Comparison of ENCODE assay signal across 15 cellular contexts in the genomic region with DNA sequence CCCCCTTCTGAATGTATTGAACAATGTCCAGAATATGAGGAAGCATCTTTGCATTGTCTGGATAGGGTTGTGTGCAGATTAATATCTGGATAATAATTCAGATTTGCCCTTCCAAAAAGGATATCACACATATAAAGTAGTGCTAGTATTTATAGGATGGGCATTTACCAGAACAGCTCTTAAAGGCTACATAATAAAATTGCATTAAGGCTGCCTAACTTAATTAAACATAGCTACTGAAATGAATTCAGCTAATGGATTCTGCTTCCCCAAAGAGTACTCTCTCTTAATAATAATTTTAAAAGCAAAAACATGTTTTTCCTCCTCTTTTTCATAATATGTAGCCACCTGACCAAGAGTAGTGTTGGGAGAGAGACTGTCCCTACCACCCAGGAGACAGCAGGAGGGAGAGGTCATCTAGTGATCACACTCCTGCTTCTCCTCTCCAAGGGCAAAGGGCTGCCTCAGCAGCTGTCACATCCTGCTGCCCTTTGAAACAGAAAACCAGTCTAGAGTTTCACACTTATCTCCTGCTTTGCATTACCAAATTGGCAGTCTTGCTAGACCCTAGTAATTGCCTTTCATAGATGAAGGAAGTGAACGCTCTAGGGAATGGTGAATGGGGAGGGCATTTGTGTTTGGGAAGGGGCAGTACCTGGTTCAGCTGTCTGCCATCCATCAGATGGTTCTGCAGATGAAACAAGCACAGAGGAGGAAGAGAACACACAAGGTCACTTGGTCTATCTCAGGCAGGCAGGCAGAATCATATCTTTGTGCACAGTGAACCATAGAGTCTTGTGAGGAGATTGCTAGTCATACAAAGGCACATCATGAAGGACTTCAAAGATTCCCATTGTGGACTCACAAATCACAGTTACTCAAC. TPM values are rescaled to one million over a fixed set of nuclear protein-coding genes. Genes with fewer than 3 reads are reported as not detected.
DNase-seq lines count a peak whose midpoint lies in the region; ATAC-seq and TF ChIP-seq lines count a peak whose summit lies in the region.
"Had no signal": no experiment of that assay in that cellular context is flagged by ENCODE, and none has a peak within 500 bp of the region (broad histone marks: within the 10 kb centered on the region; RNA-seq: fewer than 3 reads in every experiment).

No MANE protein-coding gene starts in this region.

- in situ Hi-C loops in SK-MEL-5 (cut with HindIII; ENCODE audit: low pct_unique_long_range_greater_than_20kb, low sequenced_read_pairs), result no loop called here

- intact Hi-C loops in stomach (cut with DNase I; ENCODE audit: low total_unique reads), result no loop called here

- TF ChIP-seq POLR2A in stomach (IDR thresholded peaks at IDR 0.05), result no peak

- no peaks in the 10 kb centered on the region for H3K9me3 ChIP-seq in stomach
- H3K9me3 ChIP-seq: gastrocnemius medialis, left ventricle myocardium inferior, ovary had no signal

- H3K27me3 Mint-ChIP-seq in nephron progenitor cell (ENCODE audit: low read depth, poor library complexity) (no peaks in the 10 kb centered on the region), GM23338 (ENCODE audit: insufficient read depth, low read depth, poor library complexity) (no peaks in the 10 kb centered on the region)

- no peaks in the 10 kb centered on the region for H3K36me3 ChIP-seq in GM23338 (ENCODE audit: insufficient read depth)
- H3K36me3 ChIP-seq in stomach, result no peaks in the 10 kb centered on the region
- H3K36me3 ChIP-seq: gastrocnemius medialis, left ventricle myocardium inferior, ovary had no signal

- TF ChIP-seq CTCF in nephron progenitor cell (IDR thresholded peaks at IDR 0.05) (no peak), GM23338 (conservative IDR thresholded peaks at IDR 0.05; ENCODE audit: low read depth in 2 of 2) (no peak), stomach (IDR thresholded peaks at IDR 0.05) (no peak)

- H3K4me3 ChIP-seq in GM23338 (no peak overlapping the region), stomach (no peak overlapping the region)
- H3K4me3 ChIP-seq: dorsolateral prefrontal cortex, gastrocnemius medialis, left ventricle myocardium inferior, ovary had no signal

- H3K36me3 Mint-ChIP-seq in nephron progenitor cell (ENCODE audit: low read depth) (no peaks in the 10 kb centered on the region), GM23338 (ENCODE audit: low read depth) (no peaks in the 10 kb centered on the region)
- H3K36me3 Mint-ChIP-seq: CD14-positive monocyte had no signal

- peak overlapping the region; percentile 85 for H3K27ac Mint-ChIP-seq in nephron progenitor cell
- H3K27ac Mint-ChIP-seq in GM23338, result no peak overlapping the region; the same call in 1 of the 2 replicates
- H3K27ac Mint-ChIP-seq: CD14-positive monocyte had no signal

- H3K4me3 Mint-ChIP-seq in nephron progenitor cell, result peak overlapping the region; percentile 33
- H3K4me3 Mint-ChIP-seq in GM23338, result no peak overlapping the region
- H3K4me3 Mint-ChIP-seq: CD14-positive monocyte had no signal

- H3F3A ChIP-seq in GM23338 (replicated peaks; ENCODE audit: low read depth), result no peaks in the 10 kb centered on the region

- H2AFZ ChIP-seq in GM23338, result no peak overlapping the region

- H4K20me1 ChIP-seq in GM23338 (replicated peaks; ENCODE audit: insufficient read depth), result no peaks in the 10 kb centered on the region

- H3K27ac ChIP-seq in GM23338 (ENCODE audit: low read depth) (no peak overlapping the region), stomach (no peak overlapping the region)
- H3K27ac ChIP-seq: dorsolateral prefrontal cortex, gastrocnemius medialis, left ventricle myocardium inferior, ovary had no signal

- WGBS in stomach, 5 donors, result 81 to 100% (median 82%) methylated on average over 1 of the region's 1 CpG

- H3K4me1 Mint-ChIP-seq in nephron progenitor cell (peaks cover 23% of the 10 kb centered on the region), GM23338 (peaks cover 3% of the 10 kb centered on the region; the same call in 2 of the 3 replicates)

- H3K27me3 ChIP-seq in GM23338 (ENCODE audit: insufficient read depth) (no peaks in the 10 kb centered on the region), stomach (no peaks in the 10 kb centered on the region)
- H3K27me3 ChIP-seq: dorsolateral prefrontal cortex, gastrocnemius medialis, ovary had no signal

- H3K9me3 Mint-ChIP-seq in nephron progenitor cell, result no peaks in the 10 kb centered on the region
- H3K9me3 Mint-ChIP-seq in GM23338, result no peaks in the 10 kb centered on the region

- H3K79me2 ChIP-seq in GM23338 (replicated peaks; ENCODE audit: insufficient read depth), result no peaks in the 10 kb centered on the region

- peak; percentile 53 for ATAC-seq in GM18858 (IDR thresholded peaks at IDR 0.05; ENCODE audit: unreplicated experiment)
- no peak for ATAC-seq in HG03175 (IDR thresholded peaks at IDR 0.05; ENCODE audit: unreplicated experiment)
- no peak for ATAC-seq in GM23338

- H3K4me1 ChIP-seq in GM23338 (ENCODE audit: insufficient read depth), result no peaks in the 10 kb centered on the region
- H3K4me1 ChIP-seq in stomach, result peaks cover 0 to 3% (median 0%) of the 10 kb centered on the region in 4 donors
- H3K4me1 ChIP-seq: left ventricle myocardium inferior had no signal

- DNase-seq in NCI-H1436 (lab: John Stamatoyannopoulos, UW) (peak; percentile 55), SK-MEL-5 (ENCODE audit: low read depth, low spot score) (peak; percentile 73), nephron progenitor cell (peak; percentile 3), GF-D8 (lab: John Stamatoyannopoulos, UW) (no peak), GM23338 (ENCODE audit: low spot score) (no peak), stomach (no peak)
- DNase-seq: gastrocnemius medialis; left ventricle myocardium inferior; stimulated activated CD4-positive, alpha-beta T cell treated with anti-CD3 and anti-CD28 coated beads, Interleukin-2, amount 100 ng/mL, for 24 hours; stimulated activated naive CD4-positive, alpha-beta T cell treated with Interleukin-2 at 50 U/mL for 16 hours had no signal

- TF ChIP-seq EP300 in stomach (IDR thresholded peaks at IDR 0.05), result no peak

- no peak overlapping the region for H3K4me2 ChIP-seq in GM23338

- no peaks in the 10 kb centered on the region for H3K9me2 ChIP-seq in GM23338 (ENCODE audit: insufficient read depth)

RNA-seq across cellular contexts. Expression of gene DDAH1, which starts 29.4 kb away (rescaled TPM):
- 4.4 and 5.5 TPM in 2 replicates for total RNA-seq in SK-MEL-5 (2014; rRNA removed; shearing (Covaris generic))
- polyA plus RNA-seq in SK-MEL-5 (2015; cell fraction: cytosol; rRNA removed), result 4.7 and 6.0 TPM in 2 replicates
- 1.1 and 2.5 TPM in 2 replicates for polyA plus RNA-seq in SK-MEL-5 (2015; cell fraction: nucleus; rRNA removed)
- 35.4 and 41.7 TPM in 2 replicates for total RNA-seq in GM23338 (2014; rRNA removed; shearing (Covaris generic))
- polyA plus RNA-seq in GM23338 (2016; fragmentation: Nextera tagmentation; extraction: Ambion mirVana) (29.4 and 30.3 TPM in 2 replicates), stomach (10 to 100 TPM; 10.6 to 23.1 (median 20.0) TPM)
- total RNA-seq in stomach, result 100 to 1,000 TPM in 1 of 5 donors, 10 to 100 TPM in 4; 39.7 to 113 (median 58.4) TPM
- polyA plus RNA-seq: CD14-positive monocyte had no signal

Comparison
In these comparisons a context has a peak if more than half of its experiments do, and no peak if none do; other contexts are left out.
1. DNase-seq: peak in NCI-H1436 (single experiment), SK-MEL-5 (single experiment) and nephron progenitor cell (single experiment); none in GF-D8 (single experiment), GM23338 (single experiment) and stomach (single experiment).